1 cellular context compared by ENCODE assay signal in genomic region chr6:148508401-148509151, GRCh38.
TF ChIP-seq lines count a peak whose summit lies in the region.

No MANE protein-coding gene starts in this region.

TF ChIP-seq in HepG2, 621 proteins besides CTCF, POLR2A, EP300 and RAD21 (continued from another document):
- no peak for TF ChIP-seq KIAA2018 (CRISPR knock-in tag; IDR thresholded peaks at IDR 0.05; ENCODE audit: borderline replicate concordance)
- TF ChIP-seq GPBP1L1 (CRISPR knock-in tag; IDR thresholded peaks at IDR 0.05): no peak
- no peak for TF ChIP-seq NFKBIZ (CRISPR knock-in tag; IDR thresholded peaks at IDR 0.05)
- no peak for TF ChIP-seq NFE2 (CRISPR knock-in tag; IDR thresholded peaks at IDR 0.05)
- TF ChIP-seq ZXDC (CRISPR knock-in tag; IDR thresholded peaks at IDR 0.05): no peak
- no peak for TF ChIP-seq JUNB (CRISPR knock-in tag; IDR thresholded peaks at IDR 0.05; ENCODE audit: borderline replicate concordance)
- no peak for TF ChIP-seq ZFP37 (CRISPR knock-in tag; IDR thresholded peaks at IDR 0.05; ENCODE audit: borderline replicate concordance)
- no peak for TF ChIP-seq ZNF570 (CRISPR knock-in tag; IDR thresholded peaks at IDR 0.05; ENCODE audit: borderline replicate concordance)
- no peak for TF ChIP-seq BHLHE40 (IDR thresholded peaks at IDR 0.05; ENCODE audit: low read length)
TF ChIP-seq in HepG2: peak in this region for 0.
